Comparison of ENCODE assay signal across 8 cellular contexts in genomic region chr1:46179138-46180081, GRCh38. TPM values are rescaled to one million over a fixed set of nuclear protein-coding genes. Genes with fewer than 3 reads are reported as not detected.
A peak's percentile ranks its signal among the peaks of the same experiment; 100 is the strongest.
DNase-seq lines count a peak whose midpoint lies in the region; ATAC-seq and TF ChIP-seq lines count a peak whose summit lies in the region.

No MANE protein-coding gene starts in this region.

- intact Hi-C loops in colonic mucosa (cut with DNase I): loop anchor here (1.0 kb wide), 1 partner anchor 142 kb away; no protein-coding TSS in a partner anchor

- peaks cover 5% of the 10 kb centered on the region for H3K4me1 ChIP-seq in colonic mucosa
- peaks cover 2 to 23% (median 16%) of the 10 kb centered on the region in 4 donors for H3K4me1 ChIP-seq in liver (ENCODE audit: control insufficient read depth in 4 of 4, insufficient read depth in 4 of 4, low read length in 3 of 4)

- no peak overlapping the region for H3K4me3 ChIP-seq in colonic mucosa
- H3K4me3 ChIP-seq in liver (ENCODE audit: low read depth in 1 of 3, low read length in 3 of 3): no peak overlapping the region

- ATAC-seq in HG03095 (IDR thresholded peaks at IDR 0.05; ENCODE audit: unreplicated experiment): peak; percentile 63
- no peak for ATAC-seq in GM18520 (IDR thresholded peaks at IDR 0.05; ENCODE audit: unreplicated experiment)

- no peaks in the 10 kb centered on the region for H3K27me3 ChIP-seq in colonic mucosa
- H3K27me3 ChIP-seq in liver (ENCODE audit: control insufficient read depth in 4 of 4, insufficient read depth in 4 of 4, low read length in 3 of 4): no peaks in the 10 kb centered on the region

- H3K27ac ChIP-seq in colonic mucosa (peak overlapping the region; percentile 95), liver (ENCODE audit: low read depth in 1 of 2, low read length in 2 of 2) (no peak overlapping the region)

- 13% methylated on average over 10 of the region's 10 CpGs for WGBS in liver

- DNase-seq in DMS79 (lab: John Stamatoyannopoulos, UW) (peak; percentile 90), NCI-H460 (ENCODE audit: extremely low read depth, low read depth) (peak; percentile 84), colonic mucosa (peak; percentile 90)
- peak; percentile 48 to 55 for DNase-seq in activated CD4-positive, alpha-beta T cell treated with anti-CD3 and anti-CD28 coated beads for 24 hours (ENCODE audit: low read depth in 2 of 2)
- DNase-seq in stimulated activated CD4-positive, alpha-beta T cell treated with anti-CD3 and anti-CD28 coated beads, Interleukin-4, amount 100 ng/mL, for 4 hours: peak; percentile 49 to 55

- peak; percentile 98 for TF ChIP-seq RAD21 in liver (IDR thresholded peaks at IDR 0.05)

- no peaks in the 10 kb centered on the region for H3K9me3 ChIP-seq in colonic mucosa
- H3K9me3 ChIP-seq in liver (ENCODE audit: control insufficient read depth in 4 of 4, low read length in 3 of 4): no peaks in the 10 kb centered on the region

- TF ChIP-seq CTCF in colonic mucosa (IDR thresholded peaks at IDR 0.05): peak; percentile 79
- peak; percentile 91 for TF ChIP-seq CTCF in liver (IDR thresholded peaks at IDR 0.05; ENCODE audit: low read depth, low read length, missing input control)

- H3K9ac ChIP-seq in colonic mucosa (ENCODE audit: low read depth in 2 of 2, low read length in 2 of 2): peak overlapping the region in 1 of 2 donors; percentile 97
- H3K9ac ChIP-seq in liver (ENCODE audit: low read depth in 1 of 2, low read length in 2 of 2): no peak overlapping the region

- H3K36me3 ChIP-seq in colonic mucosa: no peaks in the 10 kb centered on the region
- no peaks in the 10 kb centered on the region for H3K36me3 ChIP-seq in liver (ENCODE audit: control insufficient read depth in 4 of 4, insufficient read depth in 3 of 4, low read depth in 1 of 4, low read length in 3 of 4)

TF ChIP-seq in liver, 16 proteins besides CTCF, POLR2A, EP300 and RAD21:
- TF ChIP-seq REST (IDR thresholded peaks at IDR 0.05): no peak
- TF ChIP-seq TAF1 (conservative IDR thresholded peaks at IDR 0.05): no peak
- TF ChIP-seq EGR1 (IDR thresholded peaks at IDR 0.05; ENCODE audit: low read depth in 2 of 2): no peak
- TF ChIP-seq FOXA2 (IDR thresholded peaks at IDR 0.05): peak; percentile 31
- no peak for TF ChIP-seq ZBTB33 (IDR thresholded peaks at IDR 0.05)
- TF ChIP-seq NR2F2 (IDR thresholded peaks at IDR 0.05): peak; percentile 49
- TF ChIP-seq ATF3 (IDR thresholded peaks at IDR 0.05): no peak
- TF ChIP-seq HNF4G (IDR thresholded peaks at IDR 0.05): no peak
- no peak for TF ChIP-seq JUND (IDR thresholded peaks at IDR 0.05)
- no peak for TF ChIP-seq MAX (IDR thresholded peaks at IDR 0.05)
- no peak for TF ChIP-seq GABPA (IDR thresholded peaks at IDR 0.05 in 1 of 2, conservative IDR thresholded peaks at IDR 0.05 in 1 of 2)
- TF ChIP-seq SP1 (IDR thresholded peaks at IDR 0.05): no peak
- peak in 1 of 2 donors; percentile 30 for TF ChIP-seq HNF4A (conservative IDR thresholded peaks at IDR 0.05)
- TF ChIP-seq FOXA1 (IDR thresholded peaks at IDR 0.05): no peak
- TF ChIP-seq YY1 (IDR thresholded peaks at IDR 0.05): peak; percentile 33
- peak in 1 of 2 donors; percentile 15 for TF ChIP-seq RXRA (IDR thresholded peaks at IDR 0.05)

RNA-seq across cellular contexts. Expression of gene P3R3URF, which starts 3.1 kb away (rescaled TPM):
- not detected in 2 replicates for total RNA-seq in NCI-H460 (2014; rRNA removed; shearing (Covaris generic))
- polyA plus RNA-seq in NCI-H460 (2014; cell fraction: nucleus; rRNA removed): not detected in 2 replicates
- total RNA-seq in colonic mucosa (not detected), liver (not detected)
- polyA plus RNA-seq in liver: not detected

RNA-seq across cellular contexts. Expression of gene TSPAN1, which starts 4.5 kb away (rescaled TPM):
- total RNA-seq in NCI-H460 (2014; rRNA removed; shearing (Covaris generic)): 0.07 and 1.0 TPM in 2 replicates
- 1.3 TPM in 1 of 2 replicates, not detected in the other for polyA plus RNA-seq in NCI-H460 (2014; cell fraction: nucleus; rRNA removed)
- total RNA-seq in colonic mucosa: 1,000 to 10,000 TPM; 1,021 to 1,136 TPM
- 1 to 10 TPM in 1 of 2 donors, under 1 TPM in 1; 0.33 to 2.4 TPM for total RNA-seq in liver
- 1 to 10 TPM; 1.7 to 7.0 TPM for polyA plus RNA-seq in liver

RNA-seq across cellular contexts. Expression of gene POMGNT1, which starts 18.8 kb away (rescaled TPM):
- 43.7 and 47.5 TPM in 2 replicates for total RNA-seq in NCI-H460 (2014; rRNA removed; shearing (Covaris generic))
- polyA plus RNA-seq in NCI-H460 (2014; cell fraction: nucleus; rRNA removed): 77.7 and 103 TPM in 2 replicates
- 10 to 100 TPM; 20.9 to 38.9 TPM for total RNA-seq in colonic mucosa
- total RNA-seq in liver: 10 to 100 TPM; 10.3 to 32.0 TPM
- 10 to 100 TPM; 30.7 to 31.4 TPM for polyA plus RNA-seq in liver

RNA-seq across cellular contexts. Expression of gene LURAP1, which starts 23.7 kb away (rescaled TPM):
- total RNA-seq in NCI-H460 (2014; rRNA removed; shearing (Covaris generic)): not detected in 2 replicates
- polyA plus RNA-seq in NCI-H460 (2014; cell fraction: nucleus; rRNA removed): 0.11 TPM in 1 of 2 replicates, not detected in the other
- 1 to 10 TPM in 1 of 2 donors, under 1 TPM in 1; 0.80 to 1.1 TPM for total RNA-seq in colonic mucosa
- under 1 TPM; 0.09 to 0.50 TPM for total RNA-seq in liver
- under 1 TPM in 1 of 2 donors, not detected in 1; 0.08 TPM for polyA plus RNA-seq in liver

RNA-seq across cellular contexts. Expression of gene PIK3R3, which starts 47.0 kb away (rescaled TPM):
- total RNA-seq in NCI-H460 (2014; rRNA removed; shearing (Covaris generic)): 1.8 and 2.9 TPM in 2 replicates
- 0.74 and 1.8 TPM in 2 replicates for polyA plus RNA-seq in NCI-H460 (2014; cell fraction: nucleus; rRNA removed)
- total RNA-seq in colonic mucosa (1 to 10 TPM; 8.2 TPM), liver (1 to 10 TPM; 3.7 to 4.6 TPM)
- 1 to 10 TPM; 1.5 to 1.8 TPM for polyA plus RNA-seq in liver

Comparison
In these comparisons a context has a peak if more than half of its experiments do, and no peak if none do; other contexts are left out.
1. RNA of gene TSPAN1, which starts 4.5 kb away (total RNA-seq): 1,021 to 1,136 TPM in colonic mucosa; 0.33 to 2.4 TPM in liver and 0.07 to 1.0 TPM in NCI-H460; every median in the first group is over 100 times any median in the second.
2. Peak in every context shown above with its lines, with median percentiles within 50 percentile points of each other: DNase-seq.